1 cellular context compared by ENCODE assay signal in genomic region chr17:82940226-82941020, GRCh38.
TF ChIP-seq lines count a peak whose summit lies in the region.

No MANE protein-coding gene starts in this region.

TF ChIP-seq in GM12878, 131 proteins besides CTCF, POLR2A, EP300 and RAD21 (continued from another document):
- no peak for TF ChIP-seq REST (IDR thresholded peaks at IDR 0.05; ENCODE audit: low read depth, low read length)
- no peak for TF ChIP-seq FOS (IDR thresholded peaks at IDR 0.05; ENCODE audit: borderline replicate concordance, extremely low read depth, insufficient read length)
- no peak for TF ChIP-seq CHD4 (IDR thresholded peaks at IDR 0.05)
- no peak for TF ChIP-seq CEBPZ (IDR thresholded peaks at IDR 0.05; ENCODE audit: low read depth, low read length)
- no peak for TF ChIP-seq RBBP5 (conservative IDR thresholded peaks at IDR 0.05)
- no peak for TF ChIP-seq ZNF687 (IDR thresholded peaks at IDR 0.05)
- TF ChIP-seq ETV6 (conservative IDR thresholded peaks at IDR 0.05 in 1 of 2, IDR thresholded peaks at IDR 0.05 in 1 of 2; ENCODE audit: borderline replicate concordance in 1 of 2, low read depth in 1 of 2) = no peak
- no peak for TF ChIP-seq IRF3 (IDR thresholded peaks at IDR 0.05)
